18 cellular contexts compared by ENCODE assay signal in the genomic region with DNA sequence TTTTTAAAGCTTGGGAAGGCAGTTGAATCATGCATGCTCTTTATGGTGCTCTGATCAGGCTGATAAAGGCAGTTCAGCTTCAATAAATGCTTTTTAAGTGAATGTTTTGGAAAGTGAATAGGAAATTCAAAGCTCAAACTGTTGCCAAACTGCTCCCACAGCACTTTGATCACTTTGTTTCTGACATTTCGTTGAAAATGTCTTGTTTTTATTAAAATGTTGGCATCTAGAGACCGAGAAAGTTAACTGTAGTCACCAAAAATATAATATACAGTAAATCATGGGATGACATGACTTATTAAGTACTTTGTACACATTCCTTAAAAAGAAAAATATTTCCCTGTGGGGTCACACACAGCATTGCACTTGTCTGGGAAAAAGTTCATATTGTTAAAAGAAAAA.
"Had no signal": no experiment of that assay in that cellular context is flagged by ENCODE, and none has a peak within 500 bp of the region (broad histone marks: within the 10 kb centered on the region; RNA-seq: fewer than 3 reads in every experiment).

No MANE protein-coding gene starts in this region.

- H3K27ac Mint-ChIP-seq: effector memory CD8-positive, alpha-beta T cell; immature natural killer cell; memory B cell; natural killer cell treated with Interleukin-12 subunit alpha and Interleukin-12 subunit beta and Interleukin-15 and Interleukin-18, amount 100 ng/mL, for 72 hours had no signal

- H3K4me3 ChIP-seq: left ventricle myocardium inferior, lower lobe of right lung, right atrium auricular region, sigmoid colon, skin epidermis, suprapubic skin, thyroid gland, upper lobe of left lung, uterus had no signal

- H3K4me3 Mint-ChIP-seq: effector memory CD8-positive, alpha-beta T cell; immature natural killer cell; memory B cell; natural killer cell treated with Interleukin-12 subunit alpha and Interleukin-12 subunit beta and Interleukin-15 and Interleukin-18, amount 100 ng/mL, for 72 hours had no signal

- DNase-seq: effector memory CD8-positive, alpha-beta T cell; foreskin keratinocyte; immature natural killer cell; left ventricle myocardium inferior; lower lobe of right lung; midbrain; posterior cingulate gyrus; sigmoid colon; stimulated activated naive CD4-positive, alpha-beta T cell treated with Interleukin-2 at 50 U/mL for 16 hours; thyroid gland; upper lobe of left lung; uterus had no signal

- H3K4me1 Mint-ChIP-seq: immature natural killer cell, memory B cell had no signal

- H3K27me3 ChIP-seq: foreskin keratinocyte, right atrium auricular region, sigmoid colon, suprapubic skin, thyroid gland, upper lobe of left lung, uterus had no signal

- H3K27ac ChIP-seq: foreskin keratinocyte, left ventricle myocardium inferior, lower lobe of right lung, right atrium auricular region, sigmoid colon, skin epidermis, suprapubic skin, thyroid gland, upper lobe of left lung, uterus had no signal

- H3K9me3 ChIP-seq: lower lobe of right lung, right atrium auricular region, sigmoid colon, thyroid gland, upper lobe of left lung, uterus had no signal

- H3K4me1 ChIP-seq: foreskin keratinocyte, left ventricle myocardium inferior, lower lobe of right lung, right atrium auricular region, sigmoid colon, suprapubic skin, thyroid gland, upper lobe of left lung, uterus had no signal

- H3K27me3 Mint-ChIP-seq: effector memory CD8-positive, alpha-beta T cell; memory B cell; natural killer cell treated with Interleukin-12 subunit alpha and Interleukin-12 subunit beta and Interleukin-15 and Interleukin-18, amount 100 ng/mL, for 72 hours had no signal

- FAIRE-seq: keratinocyte had no signal

- H3K36me3 Mint-ChIP-seq: memory B cell; natural killer cell treated with Interleukin-12 subunit alpha and Interleukin-12 subunit beta and Interleukin-15 and Interleukin-18, amount 100 ng/mL, for 72 hours had no signal

- H3K36me3 ChIP-seq: left ventricle myocardium inferior, lower lobe of right lung, right atrium auricular region, sigmoid colon, suprapubic skin, thyroid gland, upper lobe of left lung, uterus had no signal
